Comparison of ENCODE assay signal across 27 cellular contexts in the genomic region with DNA sequence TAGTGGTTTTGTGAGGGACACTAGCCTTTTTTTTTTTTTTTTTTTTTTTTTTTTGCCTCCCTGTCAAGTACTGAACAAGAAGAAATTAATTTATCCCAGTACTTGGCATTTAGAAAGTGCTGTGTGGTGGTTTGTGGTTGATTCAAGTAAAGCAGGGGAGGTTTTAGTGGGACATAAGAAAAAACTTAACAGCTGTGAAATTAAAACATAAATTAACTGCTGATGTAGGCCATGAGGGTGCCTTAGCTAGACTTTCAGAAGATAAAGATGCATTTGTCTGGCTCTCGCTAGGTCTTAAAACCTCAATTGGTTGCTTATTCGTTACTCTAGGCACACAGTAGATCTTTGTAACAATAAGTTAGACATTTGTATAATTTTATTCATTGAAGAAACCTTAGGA. TPM values are rescaled to one million over a fixed set of nuclear protein-coding genes. Genes with fewer than 3 reads are reported as not detected.
DNase-seq lines count a peak whose midpoint lies in the region; ATAC-seq, FAIRE-seq and TF ChIP-seq lines count a peak whose summit lies in the region.
"Had no signal": no experiment of that assay in that cellular context is flagged by ENCODE, and none has a peak within 500 bp of the region (broad histone marks: within the 10 kb centered on the region; RNA-seq: fewer than 3 reads in every experiment).

No MANE protein-coding gene starts in this region.

- TF ChIP-seq CTCF in D721Med (IDR thresholded peaks at IDR 0.05; ENCODE audit: insufficient read depth, missing control alignments) (no peak), astrocyte of the cerebellum (IDR thresholded peaks at IDR 0.05; ENCODE audit: low read depth, low read length, missing control alignments) (no peak), nephron (IDR thresholded peaks at IDR 0.05; ENCODE audit: unreplicated experiment in 3 of 3) (no peak)

- no peaks in the 10 kb centered on the region for H3K36me3 Mint-ChIP-seq in nephron (ENCODE audit: low read depth)
- H3K36me3 Mint-ChIP-seq in activated CD8-positive, alpha-beta memory T cell treated with anti-CD3 and anti-CD28 coated beads, Interleukin-2, amount 10 ng/mL, durations not matched to agents 7 days and 5 days = no peaks in the 10 kb centered on the region
- no peaks in the 10 kb centered on the region for H3K36me3 Mint-ChIP-seq in activated CD8-positive, alpha-beta T cell treated with anti-CD3 and anti-CD28 coated beads, Interleukin-2, amount 10 ng/mL, durations not matched to agents 7 days and 5 days (ENCODE audit: low read depth)
- H3K36me3 Mint-ChIP-seq: CD14-positive monocyte; CD8-positive, alpha-beta memory T cell had no signal

- H3K4me3 ChIP-seq in astrocyte of the cerebellum (ENCODE audit: low read depth, low read length) = no peak overlapping the region
- H3K4me3 ChIP-seq: PC-9, SJSA1 had no signal

- no peak for ATAC-seq in activated CD8-positive, alpha-beta memory T cell treated with anti-CD3 and anti-CD28 coated beads, Interleukin-2, amount 10 ng/mL, durations not matched to agents 7 days and 5 days
- no peak for ATAC-seq in HG02798 (IDR thresholded peaks at IDR 0.05; ENCODE audit: poor library complexity, unreplicated experiment)
- ATAC-seq in activated CD8-positive, alpha-beta T cell treated with anti-CD3 and anti-CD28 coated beads, Interleukin-2, amount 10 ng/mL, durations not matched to agents 7 days and 5 days = no peak

- peak; percentile 51 for FAIRE-seq in D721Med (lab: Jason Lieb, UNC)
- FAIRE-seq: GM19239, HTR-8/SVneo had no signal

- CTCF ChIA-PET in activated CD8-positive, alpha-beta memory T cell treated with anti-CD3 and anti-CD28 coated beads, Interleukin-2, amount 10 ng/mL, durations not matched to agents 7 days and 5 days (lab: Charles Lee) = no interaction called here
- CTCF ChIA-PET in activated CD8-positive, alpha-beta T cell treated with anti-CD3 and anti-CD28 coated beads, Interleukin-2, amount 10 ng/mL, durations not matched to agents 7 days and 5 days (lab: Charles Lee) = no interaction called here

- H3K4me1 Mint-ChIP-seq in nephron = peaks cover 41% of the 10 kb centered on the region
- no peaks in the 10 kb centered on the region for H3K4me1 Mint-ChIP-seq in activated CD8-positive, alpha-beta memory T cell treated with anti-CD3 and anti-CD28 coated beads, Interleukin-2, amount 10 ng/mL, durations not matched to agents 7 days and 5 days
- H3K4me1 Mint-ChIP-seq in activated CD8-positive, alpha-beta T cell treated with anti-CD3 and anti-CD28 coated beads, Interleukin-2, amount 10 ng/mL, durations not matched to agents 7 days and 5 days (ENCODE audit: low read depth) = no peaks in the 10 kb centered on the region
- H3K4me1 Mint-ChIP-seq: CD8-positive, alpha-beta memory T cell had no signal

- in situ Hi-C loops in astrocyte of the cerebellum (cut with HindIII; ENCODE audit: low sequenced_read_pairs) = no loop called here

- POLR2A ChIA-PET in activated CD8-positive, alpha-beta T cell treated with anti-CD3 and anti-CD28 coated beads, Interleukin-2, amount 10 ng/mL, durations not matched to agents 7 days and 5 days (lab: Charles Lee) = no interaction called here

- H3K27me3 Mint-ChIP-seq in nephron (ENCODE audit: low read depth) = no peaks in the 10 kb centered on the region
- H3K27me3 Mint-ChIP-seq in activated CD8-positive, alpha-beta memory T cell treated with anti-CD3 and anti-CD28 coated beads, Interleukin-2, amount 10 ng/mL, durations not matched to agents 7 days and 5 days = peaks cover 37% of the 10 kb centered on the region
- H3K27me3 Mint-ChIP-seq in activated CD8-positive, alpha-beta T cell treated with anti-CD3 and anti-CD28 coated beads, Interleukin-2, amount 10 ng/mL, durations not matched to agents 7 days and 5 days (ENCODE audit: low read depth) = peaks cover 11% of the 10 kb centered on the region

- no peak overlapping the region for H3K4me3 Mint-ChIP-seq in nephron
- no peak overlapping the region for H3K4me3 Mint-ChIP-seq in activated CD8-positive, alpha-beta memory T cell treated with anti-CD3 and anti-CD28 coated beads, Interleukin-2, amount 10 ng/mL, durations not matched to agents 7 days and 5 days
- no peak overlapping the region for H3K4me3 Mint-ChIP-seq in activated CD8-positive, alpha-beta T cell treated with anti-CD3 and anti-CD28 coated beads, Interleukin-2, amount 10 ng/mL, durations not matched to agents 7 days and 5 days
- H3K4me3 Mint-ChIP-seq: CD14-positive monocyte; CD8-positive, alpha-beta memory T cell had no signal

- DNase-seq in D721Med (ENCODE audit: insufficient read length, low spot score) (no peak), NCI-H526 treated with DMSO at 0.1 percent for 48 hours (lab: John Stamatoyannopoulos, UW) (peak; percentile 50), astrocyte of the cerebellum (ENCODE audit: low read depth) (peak; percentile 43)
- DNase-seq in activated CD8-positive, alpha-beta memory T cell treated with anti-CD3 and anti-CD28 coated beads, Interleukin-2, amount 10 ng/mL, durations not matched to agents 7 days and 5 days = no peak
- DNase-seq in activated CD8-positive, alpha-beta T cell treated with anti-CD3 and anti-CD28 coated beads, Interleukin-2, amount 10 ng/mL, durations not matched to agents 7 days and 5 days = no peak
- DNase-seq: 8988T; ACHN; BE2C; CD8-positive, alpha-beta memory T cell; KBM-7; NCI-H1048; NCI-H1417; NCI-H1694; NCI-H2029 treated with DMSO at 0.1 percent for 48 hours; NCI-H226; NCI-H510A; NCI-H748 treated with DMSO at 0.1 percent for 48 hours; PC-9; Right ventricle myocardium superior; RPMI8226 had no signal

- peak overlapping the region; percentile 7 to 58 (median 51) for H3K27ac Mint-ChIP-seq in nephron
- H3K27ac Mint-ChIP-seq in activated CD8-positive, alpha-beta memory T cell treated with anti-CD3 and anti-CD28 coated beads, Interleukin-2, amount 10 ng/mL, durations not matched to agents 7 days and 5 days = no peak overlapping the region
- no peak overlapping the region for H3K27ac Mint-ChIP-seq in activated CD8-positive, alpha-beta T cell treated with anti-CD3 and anti-CD28 coated beads, Interleukin-2, amount 10 ng/mL, durations not matched to agents 7 days and 5 days

- no peaks in the 10 kb centered on the region for H3K9me3 Mint-ChIP-seq in nephron
- no peaks in the 10 kb centered on the region for H3K9me3 Mint-ChIP-seq in activated CD8-positive, alpha-beta memory T cell treated with anti-CD3 and anti-CD28 coated beads, Interleukin-2, amount 10 ng/mL, durations not matched to agents 7 days and 5 days (ENCODE audit: low read depth)
- H3K9me3 Mint-ChIP-seq in activated CD8-positive, alpha-beta T cell treated with anti-CD3 and anti-CD28 coated beads, Interleukin-2, amount 10 ng/mL, durations not matched to agents 7 days and 5 days (ENCODE audit: insufficient read depth) = no peaks in the 10 kb centered on the region
- H3K9me3 Mint-ChIP-seq: CD8-positive, alpha-beta memory T cell had no signal

RNA-seq across cellular contexts. Expression of a gene that starts 52.3 kb away (rescaled TPM):
- total RNA-seq in activated CD8-positive, alpha-beta memory T cell treated with anti-CD3 and anti-CD28 coated beads, Interleukin-2, amount 10 ng/mL, durations not matched to agents 7 days and 5 days = not detected
- total RNA-seq in activated CD8-positive, alpha-beta T cell treated with anti-CD3 and anti-CD28 coated beads, Interleukin-2, amount 10 ng/mL, durations not matched to agents 7 days and 5 days = not detected
- total RNA-seq: CD8-positive, alpha-beta memory T cell; H4; PC-9; Right ventricle myocardium superior; SJSA1 had no signal

RNA-seq across cellular contexts. Expression of a gene that starts 57.1 kb away (rescaled TPM):
- not detected for total RNA-seq in activated CD8-positive, alpha-beta memory T cell treated with anti-CD3 and anti-CD28 coated beads, Interleukin-2, amount 10 ng/mL, durations not matched to agents 7 days and 5 days
- total RNA-seq in activated CD8-positive, alpha-beta T cell treated with anti-CD3 and anti-CD28 coated beads, Interleukin-2, amount 10 ng/mL, durations not matched to agents 7 days and 5 days = not detected

Comparison
In these comparisons a context has a peak if more than half of its experiments do, and no peak if none do; other contexts are left out.
1. DNase-seq: peak in NCI-H526 treated with DMSO at 0.1 percent for 48 hours (single experiment) and astrocyte of the cerebellum (single experiment); none in D721Med (single experiment), activated CD8-positive, alpha-beta memory T cell treated with anti-CD3 and anti-CD28 coated beads, Interleukin-2, amount 10 ng/mL, durations not matched to agents 7 days and 5 days (single experiment) and activated CD8-positive, alpha-beta T cell treated with anti-CD3 and anti-CD28 coated beads, Interleukin-2, amount 10 ng/mL, durations not matched to agents 7 days and 5 days (single experiment).
2. H3K27ac Mint-ChIP-seq: peak in nephron (3 of 3); none in activated CD8-positive, alpha-beta memory T cell treated with anti-CD3 and anti-CD28 coated beads, Interleukin-2, amount 10 ng/mL, durations not matched to agents 7 days and 5 days (single experiment) and activated CD8-positive, alpha-beta T cell treated with anti-CD3 and anti-CD28 coated beads, Interleukin-2, amount 10 ng/mL, durations not matched to agents 7 days and 5 days (single experiment).